Comparison of ENCODE assay signal across 31 cellular contexts in genomic region chr14:47246367-47246766, GRCh38.
"Had no signal": no experiment of that assay in that cellular context is flagged by ENCODE, and none has a peak within 500 bp of the region (broad histone marks: within the 10 kb centered on the region; RNA-seq: fewer than 3 reads in every experiment).

No MANE protein-coding gene starts in this region.

- ATAC-seq: activated naive CD4-positive, alpha-beta T cell treated with anti-CD3 and anti-CD28 coated beads, Interleukin-2, amount 50 U/mL, for 72 hours; activated naive CD8-positive, alpha-beta T cell treated with anti-CD3 and anti-CD28 coated beads, Interleukin-2, amount 50 U/mL, for 24 hours; activated T-cell treated with anti-CD3 and anti-CD28 coated beads, Interleukin-2, amount 50 U/mL, for 4 hours; activated T-cell treated with anti-CD3 and anti-CD28 coated beads, Interleukin-2, amount 50 U/mL, for 72 hours; activated T-helper 17 cell treated with anti-CD3 and anti-CD28 coated beads, Interleukin-2, amount 50 U/mL, for 72 hours; body of pancreas had no signal

- H3K9me3 ChIP-seq: adrenal gland, ascending aorta, body of pancreas, breast epithelium had no signal

- H3K27ac ChIP-seq: adrenal gland, ascending aorta, body of pancreas, brain microvascular endothelial cell, breast epithelium, cardiac muscle cell had no signal

- H3K4me1 ChIP-seq: adrenal gland, ascending aorta, body of pancreas, breast epithelium had no signal

- H3K36me3 ChIP-seq: adrenal gland, ascending aorta, brain microvascular endothelial cell, breast epithelium, cardiac muscle cell had no signal

- H3K27me3 ChIP-seq: adrenal gland, ascending aorta, body of pancreas, brain microvascular endothelial cell, breast epithelium, cardiac muscle cell had no signal

- H3K4me3 ChIP-seq: adrenal gland, ascending aorta, body of pancreas, breast epithelium, cardiac muscle cell had no signal

- DNase-seq: activated effector memory CD4-positive, alpha-beta T cell treated with anti-CD3 and anti-CD28 coated beads, Interleukin-2, amount 50 U/mL, for 16 hours; activated effector memory CD4-positive, alpha-beta T cell treated with Interleukin-2 at 50 U/mL for 16 hours; activated gamma-delta T cell; activated gamma-delta T cell treated with Interleukin-2 at 50 U/mL for 16 hours; activated naive CD4-positive, alpha-beta T cell; activated naive CD4-positive, alpha-beta T cell treated with anti-CD3 and anti-CD28 coated beads for 36 hours; activated naive CD4-positive, alpha-beta T cell treated with anti-CD3 and anti-CD28 coated beads, Interleukin-2, amount 10 ng/mL, durations not matched to agents 7 days and 5 days; activated naive CD4-positive, alpha-beta T cell treated with anti-CD3 and anti-CD28 coated beads, Interleukin-2, amount 50 U/mL, for 16 hours; activated naive CD4-positive, alpha-beta T cell treated with Interleukin-2 at 50 U/mL for 16 hours; activated naive CD8-positive, alpha-beta T cell treated with anti-CD3 and anti-CD28 coated beads for 36 hours; activated naive CD8-positive, alpha-beta T cell treated with anti-CD3 and anti-CD28 coated beads, Interleukin-2, amount 10 ng/mL, durations not matched to agents 7 days and 5 days; activated naive CD8-positive, alpha-beta T cell treated with anti-CD3 and anti-CD28 coated beads, Interleukin-2, amount 50 U/mL, for 24 hours; activated T-cell treated with anti-CD3 and anti-CD28 coated beads, Interleukin-2, amount 50 U/mL, for 24 hours; activated T-cell treated with anti-CD3 and anti-CD28 coated beads, Interleukin-2, amount 50 U/mL, for 4 hours; activated T-cell treated with anti-CD3 and anti-CD28 coated beads, Interleukin-2, amount 50 U/mL, for 48 hours; activated T-cell treated with anti-CD3 and anti-CD28 coated beads, Interleukin-2, amount 50 U/mL, for 72 hours; adrenal gland; amniotic stem cell; amygdala; anterior cingulate cortex; aorta; body of pancreas; brain microvascular endothelial cell; caudate nucleus; central memory CD4-positive, alpha-beta T cell; cerebellar nuclear complex had no signal
